ENCODE assay signal across 2 cellular contexts in genomic region chr11:8250981-8251620, GRCh38.
TF ChIP-seq lines count a peak whose summit lies in the region.

No MANE protein-coding gene starts in this region.

TF ChIP-seq in HepG2, 621 proteins besides CTCF, POLR2A, EP300 and RAD21:
- TF ChIP-seq ZSCAN9 (CRISPR knock-in tag; IDR thresholded peaks at IDR 0.05; ENCODE audit: borderline replicate concordance) (no peak), KDM3A (CRISPR knock-in tag; IDR thresholded peaks at IDR 0.05; ENCODE audit: low read depth) (no peak)

TF ChIP-seq in H1, 55 proteins besides CTCF, POLR2A, EP300 and RAD21:
- TF ChIP-seq SUZ12 (IDR thresholded peaks at IDR 0.05; ENCODE audit: low read length) (no peak), MAFK (IDR thresholded peaks at IDR 0.05; ENCODE audit: low read depth, low read length) (no peak), ATF3 (IDR thresholded peaks at IDR 0.05; ENCODE audit: insufficient read depth, low read depth, low read length) (no peak), CEBPB (IDR thresholded peaks at IDR 0.05; ENCODE audit: low read depth, low read length) (no peak), CREB1 (IDR thresholded peaks at IDR 0.05) (no peak), SP4 (IDR thresholded peaks at IDR 0.05; ENCODE audit: low read length) (no peak), RBBP5 (IDR thresholded peaks at IDR 0.05; ENCODE audit: borderline replicate concordance, low read depth, low read length) (no peak), CBX5 (IDR thresholded peaks at IDR 0.05; ENCODE audit: low read depth, low read length) (no peak), FOSL1 (IDR thresholded peaks at IDR 0.05; ENCODE audit: insufficient read depth, low read depth, low read length) (no peak)
- TF ChIP-seq, protein P1, sequence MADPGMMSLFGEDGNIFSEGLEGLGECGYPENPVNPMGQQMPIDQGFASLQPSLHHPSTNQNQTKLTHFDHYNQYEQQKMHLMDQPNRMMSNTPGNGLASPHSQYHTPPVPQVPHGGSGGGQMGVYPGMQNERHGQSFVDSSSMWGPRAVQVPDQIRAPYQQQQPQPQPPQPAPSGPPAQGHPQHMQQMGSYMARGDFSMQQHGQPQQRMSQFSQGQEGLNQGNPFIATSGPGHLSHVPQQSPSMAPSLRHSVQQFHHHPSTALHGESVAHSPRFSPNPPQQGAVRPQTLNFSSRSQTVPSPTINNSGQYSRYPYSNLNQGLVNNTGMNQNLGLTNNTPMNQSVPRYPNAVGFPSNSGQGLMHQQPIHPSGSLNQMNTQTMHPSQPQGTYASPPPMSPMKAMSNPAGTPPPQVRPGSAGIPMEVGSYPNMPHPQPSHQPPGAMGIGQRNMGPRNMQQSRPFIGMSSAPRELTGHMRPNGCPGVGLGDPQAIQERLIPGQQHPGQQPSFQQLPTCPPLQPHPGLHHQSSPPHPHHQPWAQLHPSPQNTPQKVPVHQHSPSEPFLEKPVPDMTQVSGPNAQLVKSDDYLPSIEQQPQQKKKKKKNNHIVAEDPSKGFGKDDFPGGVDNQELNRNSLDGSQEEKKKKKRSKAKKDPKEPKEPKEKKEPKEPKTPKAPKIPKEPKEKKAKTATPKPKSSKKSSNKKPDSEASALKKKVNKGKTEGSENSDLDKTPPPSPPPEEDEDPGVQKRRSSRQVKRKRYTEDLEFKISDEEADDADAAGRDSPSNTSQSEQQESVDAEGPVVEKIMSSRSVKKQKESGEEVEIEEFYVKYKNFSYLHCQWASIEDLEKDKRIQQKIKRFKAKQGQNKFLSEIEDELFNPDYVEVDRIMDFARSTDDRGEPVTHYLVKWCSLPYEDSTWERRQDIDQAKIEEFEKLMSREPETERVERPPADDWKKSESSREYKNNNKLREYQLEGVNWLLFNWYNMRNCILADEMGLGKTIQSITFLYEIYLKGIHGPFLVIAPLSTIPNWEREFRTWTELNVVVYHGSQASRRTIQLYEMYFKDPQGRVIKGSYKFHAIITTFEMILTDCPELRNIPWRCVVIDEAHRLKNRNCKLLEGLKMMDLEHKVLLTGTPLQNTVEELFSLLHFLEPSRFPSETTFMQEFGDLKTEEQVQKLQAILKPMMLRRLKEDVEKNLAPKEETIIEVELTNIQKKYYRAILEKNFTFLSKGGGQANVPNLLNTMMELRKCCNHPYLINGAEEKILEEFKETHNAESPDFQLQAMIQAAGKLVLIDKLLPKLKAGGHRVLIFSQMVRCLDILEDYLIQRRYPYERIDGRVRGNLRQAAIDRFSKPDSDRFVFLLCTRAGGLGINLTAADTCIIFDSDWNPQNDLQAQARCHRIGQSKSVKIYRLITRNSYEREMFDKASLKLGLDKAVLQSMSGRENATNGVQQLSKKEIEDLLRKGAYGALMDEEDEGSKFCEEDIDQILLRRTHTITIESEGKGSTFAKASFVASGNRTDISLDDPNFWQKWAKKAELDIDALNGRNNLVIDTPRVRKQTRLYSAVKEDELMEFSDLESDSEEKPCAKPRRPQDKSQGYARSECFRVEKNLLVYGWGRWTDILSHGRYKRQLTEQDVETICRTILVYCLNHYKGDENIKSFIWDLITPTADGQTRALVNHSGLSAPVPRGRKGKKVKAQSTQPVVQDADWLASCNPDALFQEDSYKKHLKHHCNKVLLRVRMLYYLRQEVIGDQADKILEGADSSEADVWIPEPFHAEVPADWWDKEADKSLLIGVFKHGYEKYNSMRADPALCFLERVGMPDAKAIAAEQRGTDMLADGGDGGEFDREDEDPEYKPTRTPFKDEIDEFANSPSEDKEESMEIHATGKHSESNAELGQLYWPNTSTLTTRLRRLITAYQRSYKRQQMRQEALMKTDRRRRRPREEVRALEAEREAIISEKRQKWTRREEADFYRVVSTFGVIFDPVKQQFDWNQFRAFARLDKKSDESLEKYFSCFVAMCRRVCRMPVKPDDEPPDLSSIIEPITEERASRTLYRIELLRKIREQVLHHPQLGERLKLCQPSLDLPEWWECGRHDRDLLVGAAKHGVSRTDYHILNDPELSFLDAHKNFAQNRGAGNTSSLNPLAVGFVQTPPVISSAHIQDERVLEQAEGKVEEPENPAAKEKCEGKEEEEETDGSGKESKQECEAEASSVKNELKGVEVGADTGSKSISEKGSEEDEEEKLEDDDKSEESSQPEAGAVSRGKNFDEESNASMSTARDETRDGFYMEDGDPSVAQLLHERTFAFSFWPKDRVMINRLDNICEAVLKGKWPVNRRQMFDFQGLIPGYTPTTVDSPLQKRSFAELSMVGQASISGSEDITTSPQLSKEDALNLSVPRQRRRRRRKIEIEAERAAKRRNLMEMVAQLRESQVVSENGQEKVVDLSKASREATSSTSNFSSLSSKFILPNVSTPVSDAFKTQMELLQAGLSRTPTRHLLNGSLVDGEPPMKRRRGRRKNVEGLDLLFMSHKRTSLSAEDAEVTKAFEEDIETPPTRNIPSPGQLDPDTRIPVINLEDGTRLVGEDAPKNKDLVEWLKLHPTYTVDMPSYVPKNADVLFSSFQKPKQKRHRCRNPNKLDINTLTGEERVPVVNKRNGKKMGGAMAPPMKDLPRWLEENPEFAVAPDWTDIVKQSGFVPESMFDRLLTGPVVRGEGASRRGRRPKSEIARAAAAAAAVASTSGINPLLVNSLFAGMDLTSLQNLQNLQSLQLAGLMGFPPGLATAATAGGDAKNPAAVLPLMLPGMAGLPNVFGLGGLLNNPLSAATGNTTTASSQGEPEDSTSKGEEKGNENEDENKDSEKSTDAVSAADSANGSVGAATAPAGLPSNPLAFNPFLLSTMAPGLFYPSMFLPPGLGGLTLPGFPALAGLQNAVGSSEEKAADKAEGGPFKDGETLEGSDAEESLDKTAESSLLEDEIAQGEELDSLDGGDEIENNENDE (IDR thresholded peaks at IDR 0.05; ENCODE audit: insufficient replicate concordance, low read length), result no peak
